8 cellular contexts compared by ENCODE assay signal in genomic region chr2:54559593-54560145, GRCh38.
DNase-seq lines count a peak whose midpoint lies in the region; ATAC-seq and TF ChIP-seq lines count a peak whose summit lies in the region.

No MANE protein-coding gene starts in this region.

- no peaks in the 10 kb centered on the region for H3K27me3 Mint-ChIP-seq in Calu3 (ENCODE audit: unreplicated experiment)
- H3K27me3 Mint-ChIP-seq in activated B cell treated with CpG ODN at 0.5 μM for 24 hours = no peaks in the 10 kb centered on the region

- H3K4me3 Mint-ChIP-seq in Calu3 (ENCODE audit: low read depth, unreplicated experiment) (peak overlapping the region; percentile 84), activated B cell treated with CpG ODN at 0.5 μM for 24 hours (peak overlapping the region; percentile 89)

- H3K9me3 Mint-ChIP-seq in Calu3 (ENCODE audit: low read depth, unreplicated experiment) = no peaks in the 10 kb centered on the region
- H3K9me3 Mint-ChIP-seq in activated B cell treated with CpG ODN at 0.5 μM for 24 hours = no peaks in the 10 kb centered on the region

- H3K27ac Mint-ChIP-seq in Calu3 (ENCODE audit: unreplicated experiment) = peak overlapping the region; percentile 93
- peak overlapping the region; percentile 94 for H3K27ac Mint-ChIP-seq in activated B cell treated with CpG ODN at 0.5 μM for 24 hours

- peaks cover 26% of the 10 kb centered on the region for H3K4me1 ChIP-seq in neuron (ENCODE audit: insufficient read depth, low read length)

- peak overlapping the region; percentile 58 for H2AFZ ChIP-seq in neuron (ENCODE audit: low read depth, low read length)

- TSS peak; percentile 47 for BruUV-seq in Calu3 (replicated peaks; lab: Mats Ljungman, UMichigan)

- intact Hi-C loops in Calu3 (cut with micrococcal nuclease; ENCODE audit: unreplicated experiment) = loop anchor here (5.0 kb wide), 1 partner anchor 73 kb away; no protein-coding TSS in a partner anchor
- intact Hi-C loops in activated B cell treated with CpG ODN at 0.5 μM for 24 hours (cut with micrococcal nuclease) = loop anchor here (1.0 to 10.0 kb wide), 6 partner anchors 10 to 858 kb away; partner anchors contain the start of genes CCDC88A, CLHC1 and RPS27A

- peaks cover 89% of the 10 kb centered on the region for H3K36me3 Mint-ChIP-seq in Calu3 (ENCODE audit: insufficient read depth, unreplicated experiment)
- peaks cover 21% of the 10 kb centered on the region for H3K36me3 Mint-ChIP-seq in activated B cell treated with CpG ODN at 0.5 μM for 24 hours (ENCODE audit: low read depth)

- H3K27me3 ChIP-seq in neuron (ENCODE audit: insufficient read depth, low read length) = no peaks in the 10 kb centered on the region

- H3K9me3 ChIP-seq in neuron (ENCODE audit: low read length) = no peaks in the 10 kb centered on the region

- peaks cover 34% of the 10 kb centered on the region for H3K4me1 Mint-ChIP-seq in Calu3 (ENCODE audit: low read depth, unreplicated experiment)
- peaks cover 56% of the 10 kb centered on the region for H3K4me1 Mint-ChIP-seq in activated B cell treated with CpG ODN at 0.5 μM for 24 hours

- DNase-seq in Calu3 (no peak), HuH-7 (ENCODE audit: low spot score) (peak; percentile 48), activated B cell treated with CpG ODN at 0.5 μM for 24 hours (no peak), fibroblast of villous mesenchyme (ENCODE audit: low read depth) (peak; percentile 89), NCI-H1694 treated with DMSO at 0.1 percent for 48 hours (lab: John Stamatoyannopoulos, UW) (no peak)

- no peak for TF ChIP-seq CTCF in Calu3 (IDR thresholded peaks at IDR 0.05; ENCODE audit: unreplicated experiment)
- no peak for TF ChIP-seq CTCF in activated B cell treated with CpG ODN at 0.5 μM for 24 hours (IDR thresholded peaks at IDR 0.05)
- no peak for TF ChIP-seq CTCF in fibroblast of villous mesenchyme (IDR thresholded peaks at IDR 0.05; ENCODE audit: insufficient read depth, low read depth, low read length)

- POLR2A ChIA-PET in activated B cell treated with CpG ODN at 0.5 μM for 24 hours (lab: Charles Lee) = interaction anchor here (0.7 to 7.8 kb wide), 23 partner anchors 9 to 491 kb away, joined by 3 to 198 read pairs (median 6); partner anchors contain the start of gene RTN4

- ATAC-seq in activated B cell treated with CpG ODN at 0.5 μM for 24 hours (ENCODE audit: low read depth) = no peak
- no peak for ATAC-seq in HG03097 (IDR thresholded peaks at IDR 0.05; ENCODE audit: low FRiP score, unreplicated experiment)
- no peak for ATAC-seq in HG02973 (IDR thresholded peaks at IDR 0.05; ENCODE audit: unreplicated experiment)

- H3K4me3 ChIP-seq in fibroblast of villous mesenchyme (ENCODE audit: low read depth, low read length) (peak overlapping the region; percentile 75), neuron (ENCODE audit: low read length) (peak overlapping the region; percentile 80)

- H3K36me3 ChIP-seq in neuron (ENCODE audit: insufficient read depth, low read length) = no peaks in the 10 kb centered on the region

- CTCF ChIA-PET in Calu3 (lab: Charles Lee) = interaction anchor here (0.6 to 3.4 kb wide), 11 partner anchors 11 to 482 kb away, joined by 3 to 15 read pairs (median 5); no protein-coding TSS in a partner anchor
- CTCF ChIA-PET in activated B cell treated with CpG ODN at 0.5 μM for 24 hours (lab: Charles Lee) = interaction anchor here (0.6 to 3.7 kb wide), 14 partner anchors 9 to 453 kb away, joined by 3 to 21 read pairs (median 4); no protein-coding TSS in a partner anchor

Comparison
In these comparisons a context has a peak if more than half of its experiments do, and no peak if none do; other contexts are left out.
1. DNase-seq: peak in HuH-7 (single experiment) and fibroblast of villous mesenchyme (single experiment); none in Calu3 (single experiment), activated B cell treated with CpG ODN at 0.5 μM for 24 hours (single experiment) and NCI-H1694 treated with DMSO at 0.1 percent for 48 hours (single experiment).